ENCODE assay signal across 9 cellular contexts in genomic region chrX:153669174-153669890, GRCh38. TPM values are rescaled to one million over a fixed set of nuclear protein-coding genes. Genes with fewer than 3 reads are reported as not detected.
A peak's percentile ranks its signal among the peaks of the same experiment; 100 is the strongest.
DNase-seq lines count a peak whose midpoint lies in the region; ATAC-seq and TF ChIP-seq lines count a peak whose summit lies in the region.
"Had no signal": no experiment of that assay in that cellular context is flagged by ENCODE, and none has a peak within 500 bp of the region (broad histone marks: within the 10 kb centered on the region; RNA-seq: fewer than 3 reads in every experiment).

No MANE protein-coding gene starts in this region.

- H3K36me3 ChIP-seq in heart left ventricle: no peaks in the 10 kb centered on the region

- TF ChIP-seq POLR2A in heart left ventricle (IDR thresholded peaks at IDR 0.05): no peak

- no peaks in the 10 kb centered on the region for H3K36me3 Mint-ChIP-seq in HFFc6 (ENCODE audit: low read depth)

- TF ChIP-seq CTCF in C4-2B (conservative IDR thresholded peaks at IDR 0.05) (peak; percentile 82), HFFc6 (IDR thresholded peaks at IDR 0.05) (peak; percentile 87), heart left ventricle (IDR thresholded peaks at IDR 0.05) (peak; percentile 38 to 79 (median 68))

- WGBS in heart left ventricle, 4 donors: 57 to 77% (median 66%) methylated on average over 12 to 17 of the region's 17 CpGs

- no peak overlapping the region for H3K4me3 ChIP-seq in heart left ventricle

- intact Hi-C loops in heart left ventricle (cut with DNase I): loop anchor here (2.0 to 10.0 kb wide), 15 partner anchors 37 to 727 kb away; no protein-coding TSS in a partner anchor

- H3K4me3 Mint-ChIP-seq in HFFc6: no peak overlapping the region

- peaks cover 12% of the 10 kb centered on the region for H3K27me3 Mint-ChIP-seq in HFFc6 (ENCODE audit: insufficient read depth)

- no peaks in the 10 kb centered on the region for H3K4me1 ChIP-seq in heart left ventricle

- no peaks in the 10 kb centered on the region for H3K4me1 Mint-ChIP-seq in HFFc6 (ENCODE audit: low read depth)

- H3K27ac ChIP-seq in C4-2B (no peak overlapping the region), heart left ventricle (peak overlapping the region in 1 of 12 donors; percentile 73)
- H3K27ac ChIP-seq: epithelial cell of prostate had no signal

- H3K9me3 ChIP-seq in heart left ventricle: no peaks in the 10 kb centered on the region

- no peaks in the 10 kb centered on the region; the same call in 1 of the 2 replicates for H3K9me3 Mint-ChIP-seq in HFFc6

- no peak overlapping the region for H3K27ac Mint-ChIP-seq in HFFc6

- H3K27me3 ChIP-seq in heart left ventricle: peaks cover 0 to 28% (median 0%) of the 10 kb centered on the region in 9 donors

- DNase-seq in HFFc6 (no peak), heart left ventricle (no peak), pons (ENCODE audit: low spot score) (no peak)
- peak; percentile 83 for DNase-seq in activated CD8-positive, alpha-beta memory T cell treated with anti-CD3 and anti-CD28 coated beads, Interleukin-2, amount 50 U/mL, for 48 hours
- peak; percentile 40 for DNase-seq in stimulated activated CD4-positive, alpha-beta T cell treated with anti-CD3 and anti-CD28 coated beads, Interleukin-4, amount 100 ng/mL, for 24 hours

- ATAC-seq in heart left ventricle (peak in 2 of 4 donors; percentile 24 to 36), HG02588 (IDR thresholded peaks at IDR 0.05; ENCODE audit: unreplicated experiment) (no peak), GM19467 (IDR thresholded peaks at IDR 0.05; ENCODE audit: unreplicated experiment) (no peak)

RNA-seq across cellular contexts. Expression of gene PNCK, which starts 4.3 kb away (rescaled TPM):
- under 1 TPM in 2 of 6 experiments, not detected in 4; 0.26 to 0.43 TPM for total RNA-seq in HFFc6 (2021; fragmentation: NEBNext Ultra II Directional; extraction: Animal tissue kit (Norgen Biotek cat#: 25700))
- 1 to 10 TPM; 3.1 to 7.3 (median 6.6) TPM for total RNA-seq in heart left ventricle
- polyA plus RNA-seq in heart left ventricle: 1 to 10 TPM; 1.4 to 3.2 TPM

RNA-seq across cellular contexts. Expression of gene SLC6A8, which starts 18.4 kb away (rescaled TPM):
- total RNA-seq in HFFc6 (2021; fragmentation: NEBNext Ultra II Directional; extraction: Animal tissue kit (Norgen Biotek cat#: 25700)): 10 to 100 TPM; 14.0 to 33.8 (median 17.7) TPM
- 100 to 1,000 TPM; 113 to 203 (median 179) TPM for total RNA-seq in heart left ventricle
- polyA plus RNA-seq in heart left ventricle: 100 to 1,000 TPM; 138 to 241 TPM

RNA-seq across cellular contexts. Expression of gene DUSP9, which starts 22.3 kb away (rescaled TPM):
- not detected for total RNA-seq in HFFc6 (2021; fragmentation: NEBNext Ultra II Directional; extraction: Animal tissue kit (Norgen Biotek cat#: 25700))
- under 1 TPM in 1 of 9 donors, not detected in 8; 0.25 TPM for total RNA-seq in heart left ventricle
- under 1 TPM in 1 of 2 donors, not detected in 1; 0.04 TPM for polyA plus RNA-seq in heart left ventricle

RNA-seq across cellular contexts. Expression of gene BCAP31, which starts 54.9 kb away (rescaled TPM):
- 100 to 1,000 TPM; 203 to 295 (median 218) TPM for total RNA-seq in HFFc6 (2021; fragmentation: NEBNext Ultra II Directional; extraction: Animal tissue kit (Norgen Biotek cat#: 25700))
- 100 to 1,000 TPM in 5 of 9 donors, 10 to 100 TPM in 4; 59.9 to 162 (median 102) TPM for total RNA-seq in heart left ventricle
- polyA plus RNA-seq in heart left ventricle: 100 to 1,000 TPM in 1 of 2 donors, 10 to 100 TPM in 1; 87.7 to 158 TPM

RNA-seq across cellular contexts. Expression of gene ABCD1, which starts 55.3 kb away (rescaled TPM):
- 10 to 100 TPM; 12.9 to 18.9 (median 14.5) TPM for total RNA-seq in HFFc6 (2021; fragmentation: NEBNext Ultra II Directional; extraction: Animal tissue kit (Norgen Biotek cat#: 25700))
- total RNA-seq in heart left ventricle: 10 to 100 TPM; 13.5 to 25.6 (median 17.6) TPM
- polyA plus RNA-seq in heart left ventricle: 10 to 100 TPM; 12.9 to 13.5 TPM

Comparison
In these comparisons a context has a peak if more than half of its experiments do, and no peak if none do; other contexts are left out.
1. DNase-seq: peak in activated CD8-positive, alpha-beta memory T cell treated with anti-CD3 and anti-CD28 coated beads, Interleukin-2, amount 50 U/mL, for 48 hours (single experiment) and stimulated activated CD4-positive, alpha-beta T cell treated with anti-CD3 and anti-CD28 coated beads, Interleukin-4, amount 100 ng/mL, for 24 hours (single experiment); none in HFFc6 (single experiment), heart left ventricle (0 of 5) and pons (single experiment).
2. Peak in every context shown above with its lines, with median percentiles within 50 percentile points of each other: CTCF ChIP-seq.